In the genomic region with DNA sequence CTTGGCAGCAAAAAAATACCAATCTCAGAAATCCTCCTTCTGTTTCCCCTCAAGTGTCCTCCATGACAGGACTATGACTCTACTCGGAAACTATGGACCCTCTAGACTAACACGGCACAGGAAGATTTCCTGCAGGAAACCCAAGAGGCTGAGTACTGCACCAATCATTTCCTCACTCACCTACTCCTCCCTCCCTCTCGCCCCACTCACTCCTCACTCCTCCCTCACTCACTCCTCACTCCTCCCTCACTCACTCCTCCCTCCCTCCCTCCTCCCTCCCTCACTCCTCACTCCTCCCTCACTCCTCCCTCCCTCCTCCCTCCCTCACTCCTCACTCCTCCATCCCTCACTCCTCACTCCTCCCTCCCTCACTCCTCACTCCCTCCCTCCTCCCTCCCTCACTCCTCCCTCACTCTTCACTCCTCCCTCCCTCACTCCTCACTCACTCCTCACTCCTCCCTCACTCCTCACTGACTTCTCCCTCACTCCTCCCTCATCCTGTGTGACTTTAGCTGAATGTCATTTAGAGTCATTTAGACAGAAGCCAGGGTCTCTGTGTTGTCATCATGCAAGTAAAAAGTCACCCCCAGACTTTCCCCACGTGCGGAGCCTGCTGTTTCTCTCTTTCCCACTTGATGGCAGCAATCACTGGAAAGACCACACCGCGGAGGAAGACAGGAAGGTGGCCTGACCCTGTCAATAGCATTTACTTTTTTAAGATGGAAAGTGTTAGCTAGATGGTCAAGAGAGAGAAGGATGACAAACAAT, we compare ENCODE assay signal across 8 cellular contexts.
A peak's percentile ranks its signal among the peaks of the same experiment; 100 is the strongest.
DNase-seq lines count a peak whose midpoint lies in the region; ATAC-seq and TF ChIP-seq lines count a peak whose summit lies in the region.

No MANE protein-coding gene starts in this region.

- H3K9me3 ChIP-seq in psoas muscle = no peaks in the 10 kb centered on the region

- intact Hi-C loops in psoas muscle (cut with DNase I) = loop anchor here in 1 of 2 donors (5.0 kb wide), 1 partner anchor 212 kb away; no protein-coding TSS in a partner anchor

- H3K27ac ChIP-seq in psoas muscle = no peak overlapping the region

- H3K27me3 ChIP-seq in psoas muscle (ENCODE audit: insufficient read depth in 3 of 3, low read length in 2 of 3) = no peaks in the 10 kb centered on the region

- TF ChIP-seq POLR2A in NB4 (IDR thresholded peaks at IDR 0.05; ENCODE audit: extremely low read depth, insufficient read length) = no peak

- no peak overlapping the region for H3K4me3 ChIP-seq in NB4 (ENCODE audit: low read depth, low read length)
- no peak overlapping the region for H3K4me3 ChIP-seq in fibroblast of mammary gland (ENCODE audit: control insufficient read depth, low read depth, low read length)
- no peak overlapping the region for H3K4me3 ChIP-seq in psoas muscle

- peaks cover 3% of the 10 kb centered on the region for H3K36me3 Mint-ChIP-seq in effector memory CD8-positive, alpha-beta T cell (ENCODE audit: insufficient read depth)

- H3K36me3 ChIP-seq in psoas muscle (ENCODE audit: insufficient read depth in 1 of 2, low read depth in 1 of 2) = no peaks in the 10 kb centered on the region

- WGBS in psoas muscle, 3 donors = 16 to 21% (median 20%) methylated on average over 7 of the region's 7 CpGs

- H3K4me3 Mint-ChIP-seq in effector memory CD8-positive, alpha-beta T cell = no peak overlapping the region

- DNase-seq in DMS 273 (lab: John Stamatoyannopoulos, UW; ENCODE audit: unreplicated experiment) (peak; percentile 34), DMS 273 treated with DMSO at 0.1 percent for 48 hours (lab: John Stamatoyannopoulos, UW) (no peak), NB4 (ENCODE audit: low read depth) (peak; percentile 45), fibroblast of mammary gland (ENCODE audit: low read depth) (peak; percentile 41), psoas muscle (no peak), GDM1 (lab: John Stamatoyannopoulos, UW) (no peak)
- DNase-seq in effector memory CD8-positive, alpha-beta T cell = no peak
- DNase-seq in activated T-cell treated with anti-CD3 and anti-CD28 coated beads, Interleukin-2, amount 50 U/mL, for 1 hour = no peak

- no peak for ATAC-seq in psoas muscle
- ATAC-seq in effector memory CD8-positive, alpha-beta T cell (replicated peaks) = no peak

- H3K27ac Mint-ChIP-seq in effector memory CD8-positive, alpha-beta T cell = no peak overlapping the region

- peaks cover 3% of the 10 kb centered on the region in 2 donors for H3K4me1 Mint-ChIP-seq in effector memory CD8-positive, alpha-beta T cell (ENCODE audit: low read depth in 2 of 2)

- peak; percentile 66 for TF ChIP-seq CTCF in NB4 (IDR thresholded peaks at IDR 0.05; ENCODE audit: low read depth, low read length)
- TF ChIP-seq CTCF in fibroblast of mammary gland (conservative IDR thresholded peaks at IDR 0.05; ENCODE audit: control insufficient read depth, insufficient read depth, low read depth, low read length) = peak; percentile 63
- peak; percentile 18 for TF ChIP-seq CTCF in psoas muscle (IDR thresholded peaks at IDR 0.05)

- H3K4me1 ChIP-seq in psoas muscle = no peaks in the 10 kb centered on the region

- H3K27me3 Mint-ChIP-seq in effector memory CD8-positive, alpha-beta T cell = peaks cover 15 to 29% of the 10 kb centered on the region in 2 donors

- peaks cover 0 to 1% of the 10 kb centered on the region in 2 donors for H3K9me3 Mint-ChIP-seq in effector memory CD8-positive, alpha-beta T cell

Comparison
In these comparisons a context has a peak if more than half of its experiments do, and no peak if none do; other contexts are left out.
1. DNase-seq: peak in DMS 273 (single experiment), NB4 (single experiment) and fibroblast of mammary gland (single experiment); none in DMS 273 treated with DMSO at 0.1 percent for 48 hours (single experiment), psoas muscle (0 of 2), effector memory CD8-positive, alpha-beta T cell (0 of 3), activated T-cell treated with anti-CD3 and anti-CD28 coated beads, Interleukin-2, amount 50 U/mL, for 1 hour (single experiment) and GDM1 (single experiment).
2. Peak in every context shown above with its lines, with median percentiles within 50 percentile points of each other: CTCF ChIP-seq.